In the genomic region with DNA sequence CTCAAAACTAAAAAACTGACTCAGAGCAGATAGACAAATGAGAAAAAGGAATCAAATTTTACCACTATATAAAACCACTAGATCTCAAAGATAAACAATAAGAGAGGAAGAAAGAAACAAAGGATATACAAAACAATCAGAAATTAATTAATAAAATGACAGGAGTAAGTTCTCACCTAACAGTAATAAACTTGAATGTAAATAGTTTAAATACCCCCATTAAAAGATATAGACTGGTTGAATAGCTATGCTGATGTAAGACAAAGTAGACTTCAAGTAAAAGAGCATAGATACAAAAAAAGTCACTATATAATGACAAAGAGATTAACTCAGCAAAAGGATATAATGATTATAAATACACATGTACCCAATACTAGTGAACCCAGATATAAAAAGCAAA, we compare ENCODE assay signal across 8 cellular contexts.
"Had no signal": no experiment of that assay in that cellular context is flagged by ENCODE, and none has a peak within 500 bp of the region (broad histone marks: within the 10 kb centered on the region; RNA-seq: fewer than 3 reads in every experiment).

No MANE protein-coding gene starts in this region.

- FAIRE-seq: G401.6, GM12878, GM12891, GM12892, GM18507, GM19239 had no signal

- H3K4me3 ChIP-seq: GM12878 had no signal

- DNase-seq: GDM1, GF-D8 had no signal

- ATAC-seq: GM12878 had no signal
